1 cellular context compared by ENCODE assay signal in the genomic region with DNA sequence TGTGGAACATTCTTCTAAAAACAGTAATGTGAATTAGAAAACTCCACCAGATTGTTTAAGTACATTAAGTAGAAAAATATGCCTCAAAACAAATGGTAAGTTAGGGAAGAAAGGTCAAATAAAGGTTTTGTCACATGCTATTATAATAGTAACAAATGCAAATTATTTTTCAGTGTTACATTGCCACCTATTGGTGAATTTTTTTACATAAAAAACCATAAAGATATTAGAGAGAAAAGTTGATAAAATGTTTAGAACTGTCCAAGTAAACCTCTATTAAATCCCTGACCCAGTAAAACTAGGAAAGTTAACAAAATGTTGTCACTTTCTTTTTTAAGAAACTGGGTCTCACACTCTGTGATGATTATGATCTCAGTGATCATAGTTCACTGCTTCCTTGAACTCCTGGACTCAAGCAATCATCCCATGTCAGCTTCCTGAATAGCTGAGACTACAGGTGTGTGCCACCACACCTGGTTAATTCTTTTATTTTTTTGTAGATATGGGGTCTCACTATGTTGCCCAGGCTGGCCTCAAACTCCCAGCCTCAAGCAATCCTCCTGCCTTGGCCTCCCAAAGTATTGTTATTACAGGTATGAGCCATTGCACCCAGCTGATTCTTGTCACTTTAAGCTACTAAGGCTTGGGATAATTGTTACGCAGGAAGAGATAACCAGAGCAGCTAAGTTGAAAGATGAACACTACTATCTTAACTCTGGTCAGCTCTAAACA.
TF ChIP-seq lines count a peak whose summit lies in the region.

No MANE protein-coding gene starts in this region.

TF ChIP-seq in GM23338, 12 proteins besides CTCF, POLR2A, EP300 and RAD21 (continued from another document):
- TF ChIP-seq ZNF462 (CRISPR knock-in tag; IDR thresholded peaks at IDR 0.05) (no peak), ETS1 (IDR thresholded peaks at IDR 0.05) (no peak), JUNB (IDR thresholded peaks at IDR 0.05; ENCODE audit: unreplicated experiment) (no peak), POLR2AphosphoS5 (IDR thresholded peaks at IDR 0.05; ENCODE audit: low read depth) (no peak), CREB1 (CRISPR knock-in tag; IDR thresholded peaks at IDR 0.05; ENCODE audit: low read depth) (no peak), ZNF114 (CRISPR knock-in tag; IDR thresholded peaks at IDR 0.05) (no peak)
